ENCODE assay signal across 30 cellular contexts in genomic region chr11:91199866-91200265, GRCh38.
DNase-seq lines count a peak whose midpoint lies in the region; ATAC-seq and TF ChIP-seq lines count a peak whose summit lies in the region.
"Had no signal": no experiment of that assay in that cellular context is flagged by ENCODE, and none has a peak within 500 bp of the region (broad histone marks: within the 10 kb centered on the region; RNA-seq: fewer than 3 reads in every experiment).

No MANE protein-coding gene starts in this region.

- H4K20me1 ChIP-seq in neural progenitor cell (ENCODE audit: low read depth): no peaks in the 10 kb centered on the region

- no peaks in the 10 kb centered on the region for H3K36me3 Mint-ChIP-seq in WTC11
- H3K36me3 Mint-ChIP-seq in neural progenitor cell: no peaks in the 10 kb centered on the region
- H3K36me3 Mint-ChIP-seq: activated naive CD8-positive, alpha-beta T cell treated with anti-CD3 and anti-CD28 coated beads, Interleukin-2, amount 10 ng/mL, durations not matched to agents 7 days and 5 days; naive B cell had no signal

- H3K4me3 Mint-ChIP-seq in WTC11 (no peak overlapping the region), neural progenitor cell (no peak overlapping the region)
- H3K4me3 Mint-ChIP-seq: activated CD4-positive, alpha-beta T cell treated with anti-CD3 and anti-CD28 coated beads for 36 hours; activated naive CD8-positive, alpha-beta T cell treated with anti-CD3 and anti-CD28 coated beads, Interleukin-2, amount 10 ng/mL, durations not matched to agents 7 days and 5 days; effector memory CD8-positive, alpha-beta T cell; immature natural killer cell; naive B cell; stimulated activated naive CD8-positive, alpha-beta T cell treated with anti-CD3 and anti-CD28 coated beads, Interleukin-15, amount 100 ng/mL, for 72 hours; T-helper 1 cell treated with Interleukin-12 subunit alpha and Interleukin-12 subunit beta and Interleukin-4 antibody, amounts not matched to agents 30 μg/mL and 1 μg/mL, for 36 hours had no signal

- no peaks in the 10 kb centered on the region for H3K9me3 Mint-ChIP-seq in WTC11
- H3K9me3 Mint-ChIP-seq in neural progenitor cell: no peaks in the 10 kb centered on the region

- H3K4me1 Mint-ChIP-seq in WTC11 (peaks cover 12% of the 10 kb centered on the region), neural progenitor cell (peaks cover 3% of the 10 kb centered on the region)
- H3K4me1 Mint-ChIP-seq: activated CD4-positive, alpha-beta T cell treated with anti-CD3 and anti-CD28 coated beads for 36 hours; activated naive CD8-positive, alpha-beta T cell treated with anti-CD3 and anti-CD28 coated beads, Interleukin-2, amount 10 ng/mL, durations not matched to agents 7 days and 5 days; immature natural killer cell; naive B cell; stimulated activated naive CD8-positive, alpha-beta T cell treated with anti-CD3 and anti-CD28 coated beads, Interleukin-15, amount 100 ng/mL, for 72 hours had no signal

- H3K27ac Mint-ChIP-seq in WTC11 (no peak overlapping the region), neural progenitor cell (no peak overlapping the region)
- H3K27ac Mint-ChIP-seq: activated CD4-positive, alpha-beta T cell treated with anti-CD3 and anti-CD28 coated beads for 36 hours; activated naive CD8-positive, alpha-beta T cell treated with anti-CD3 and anti-CD28 coated beads, Interleukin-2, amount 10 ng/mL, durations not matched to agents 7 days and 5 days; effector memory CD8-positive, alpha-beta T cell; immature natural killer cell; naive B cell; stimulated activated naive CD8-positive, alpha-beta T cell treated with anti-CD3 and anti-CD28 coated beads, Interleukin-15, amount 100 ng/mL, for 72 hours; T-helper 1 cell treated with Interleukin-12 subunit alpha and Interleukin-12 subunit beta and Interleukin-4 antibody, amounts not matched to agents 30 μg/mL and 1 μg/mL, for 36 hours had no signal

- H3K4me1 ChIP-seq in neural progenitor cell: peaks cover 10% of the 10 kb centered on the region
- H3K4me1 ChIP-seq: body of pancreas, gastroesophageal sphincter, psoas muscle had no signal

- H3K27me3 Mint-ChIP-seq in WTC11 (ENCODE audit: low read depth): no peaks in the 10 kb centered on the region; the same call in 1 of the 2 replicates
- peaks cover 4% of the 10 kb centered on the region for H3K27me3 Mint-ChIP-seq in neural progenitor cell (ENCODE audit: insufficient read depth, low read depth)
- H3K27me3 Mint-ChIP-seq: activated CD4-positive, alpha-beta T cell treated with anti-CD3 and anti-CD28 coated beads for 36 hours; activated naive CD8-positive, alpha-beta T cell treated with anti-CD3 and anti-CD28 coated beads, Interleukin-2, amount 10 ng/mL, durations not matched to agents 7 days and 5 days; effector memory CD8-positive, alpha-beta T cell; naive B cell; stimulated activated naive CD8-positive, alpha-beta T cell treated with anti-CD3 and anti-CD28 coated beads, Interleukin-15, amount 100 ng/mL, for 72 hours had no signal

- POLR2A ChIA-PET in AG04449 (lab: Yijun Ruan, JAX): no interaction called here
- POLR2A ChIA-PET in WTC11 (lab: Charles Lee): no interaction called here

- H3K36me3 ChIP-seq in neural progenitor cell: no peaks in the 10 kb centered on the region
- no peaks in the 10 kb centered on the region for H3K36me3 ChIP-seq in WERI-Rb-1
- H3K36me3 ChIP-seq: gastroesophageal sphincter, tibial nerve had no signal

- CTCF ChIA-PET in AG04449 (lab: Yijun Ruan, JAX) (interaction anchor here (1.2 kb wide), 1 partner anchor 47 kb away, joined by 3 read pairs; no protein-coding TSS in a partner anchor), WTC11 (lab: Charles Lee) (no interaction called here)

- DNase-seq in AG04449 (ENCODE audit: low read depth, low spot score) (peak; percentile 47), WTC11 (ENCODE audit: low spot score) (no peak), dorsolateral prefrontal cortex (no peak), neural progenitor cell (ENCODE audit: low spot score) (peak; percentile 68), WERI-Rb-1 (no peak), SK-N-DZ (ENCODE audit: low spot score) (no peak), NCI-H128 (lab: John Stamatoyannopoulos, UW; ENCODE audit: unreplicated experiment) (no peak)
- DNase-seq: activated CD4-positive, alpha-beta T cell treated with anti-CD3 and anti-CD28 coated beads for 36 hours; activated effector memory CD4-positive, alpha-beta T cell treated with anti-CD3 and anti-CD28 coated beads, Interleukin-2, amount 50 U/mL, for 16 hours; activated naive CD8-positive, alpha-beta T cell treated with anti-CD3 and anti-CD28 coated beads, Interleukin-2, amount 10 ng/mL, durations not matched to agents 7 days and 5 days; activated T-cell treated with anti-CD3 and anti-CD28 coated beads for 4 hours; body of pancreas; effector memory CD8-positive, alpha-beta T cell; hippocampal formation; immature natural killer cell; IMR-90; naive B cell; NCI-H1092; NCI-H187; NCI-H345; NCI-H774; psoas muscle; stimulated activated naive CD8-positive, alpha-beta T cell treated with anti-CD3 and anti-CD28 coated beads, Interleukin-15, amount 100 ng/mL, for 72 hours had no signal

- H3K27ac ChIP-seq in dorsolateral prefrontal cortex (peak overlapping the region in 39 of 59 donors; percentile 4 to 80 (median 49)), neural progenitor cell (no peak overlapping the region), WERI-Rb-1 (no peak overlapping the region)
- H3K27ac ChIP-seq: body of pancreas, gastroesophageal sphincter, psoas muscle, RWPE1, skin epidermis, tibial nerve had no signal

- H3K4me2 ChIP-seq in neural progenitor cell: no peak overlapping the region

- no peak overlapping the region for H3K4me3 ChIP-seq in AG04449 (ENCODE audit: low read depth, low read length)
- H3K4me3 ChIP-seq in dorsolateral prefrontal cortex: no peak overlapping the region
- H3K4me3 ChIP-seq in neural progenitor cell: no peak overlapping the region
- no peak overlapping the region for H3K4me3 ChIP-seq in WERI-Rb-1 (ENCODE audit: low read depth, low read length)
- H3K4me3 ChIP-seq: body of pancreas, gastroesophageal sphincter, psoas muscle, skin epidermis, tibial nerve had no signal

- TF ChIP-seq CTCF in AG04449 (IDR thresholded peaks at IDR 0.05; ENCODE audit: insufficient read depth, low read length, missing control alignments) (no peak), WTC11 (IDR thresholded peaks at IDR 0.05) (no peak), dorsolateral prefrontal cortex (IDR thresholded peaks at IDR 0.05 in 54 of 56, conservative IDR thresholded peaks at IDR 0.05 in 2 of 56; ENCODE audit: low read depth in 1 of 56, partially characterized antibody in 56 of 56) (no peak), neural progenitor cell (IDR thresholded peaks at IDR 0.05) (no peak), WERI-Rb-1 (IDR thresholded peaks at IDR 0.05; ENCODE audit: low read depth, low read length) (no peak)

- H3F3A ChIP-seq in neural progenitor cell (ENCODE audit: low read depth): peaks cover 9% of the 10 kb centered on the region

- ATAC-seq in WTC11: peak; percentile 74
- ATAC-seq in HG03159 (IDR thresholded peaks at IDR 0.05; ENCODE audit: unreplicated experiment): no peak
- ATAC-seq: activated CD4-positive, alpha-beta T cell treated with anti-CD3 and anti-CD28 coated beads for 36 hours; body of pancreas; effector memory CD8-positive, alpha-beta T cell; gastroesophageal sphincter; left lobe of liver; psoas muscle; stimulated activated naive CD8-positive, alpha-beta T cell treated with anti-CD3 and anti-CD28 coated beads, Interleukin-15, amount 100 ng/mL, for 72 hours had no signal

- no peaks in the 10 kb centered on the region for H3K79me2 ChIP-seq in neural progenitor cell (ENCODE audit: low read depth)

- H3K9ac ChIP-seq in neural progenitor cell: no peak overlapping the region

- H3K27me3 ChIP-seq in dorsolateral prefrontal cortex: no peaks in the 10 kb centered on the region
- H3K27me3 ChIP-seq in neural progenitor cell: no peaks in the 10 kb centered on the region
- H3K27me3 ChIP-seq in WERI-Rb-1 (ENCODE audit: insufficient read depth, low read depth, severe bottlenecking): no peaks in the 10 kb centered on the region
- H3K27me3 ChIP-seq: body of pancreas, gastroesophageal sphincter, tibial nerve had no signal

- H2AFZ ChIP-seq in neural progenitor cell (replicated peaks): no peak overlapping the region

- intact Hi-C loops in dorsolateral prefrontal cortex (cut with DNase I): no loop called here

- H3K9me3 ChIP-seq in neural progenitor cell (ENCODE audit: low read depth): no peaks in the 10 kb centered on the region
- no peaks in the 10 kb centered on the region for H3K9me3 ChIP-seq in WERI-Rb-1 (ENCODE audit: severe bottlenecking)
- H3K9me3 ChIP-seq: body of pancreas, gastroesophageal sphincter, psoas muscle, tibial nerve had no signal

TF ChIP-seq in WTC11, 78 proteins besides CTCF, POLR2A, EP300 and RAD21 (continues in another document):
- no peak for TF ChIP-seq TP53 (CRISPR knock-in tag; IDR thresholded peaks at IDR 0.05)
- no peak for TF ChIP-seq NR1H2 (CRISPR knock-in tag; IDR thresholded peaks at IDR 0.05)
- TF ChIP-seq IRF1 (CRISPR knock-in tag; IDR thresholded peaks at IDR 0.05): no peak
- no peak for TF ChIP-seq NFE2L1 (CRISPR knock-in tag; IDR thresholded peaks at IDR 0.05)
- TF ChIP-seq MLX (CRISPR knock-in tag; IDR thresholded peaks at IDR 0.05): no peak

Comparison
In these comparisons a context has a peak if more than half of its experiments do, and no peak if none do; other contexts are left out.
1. DNase-seq: peak in AG04449 (single experiment) and neural progenitor cell (single experiment); none in WTC11 (single experiment), dorsolateral prefrontal cortex (0 of 10), WERI-Rb-1 (single experiment), SK-N-DZ (single experiment) and NCI-H128 (single experiment).
2. H3K27ac ChIP-seq: peak in dorsolateral prefrontal cortex (39 of 59); none in neural progenitor cell (single experiment) and WERI-Rb-1 (single experiment).